Comparison of ENCODE assay signal across 20 cellular contexts in the genomic region with DNA sequence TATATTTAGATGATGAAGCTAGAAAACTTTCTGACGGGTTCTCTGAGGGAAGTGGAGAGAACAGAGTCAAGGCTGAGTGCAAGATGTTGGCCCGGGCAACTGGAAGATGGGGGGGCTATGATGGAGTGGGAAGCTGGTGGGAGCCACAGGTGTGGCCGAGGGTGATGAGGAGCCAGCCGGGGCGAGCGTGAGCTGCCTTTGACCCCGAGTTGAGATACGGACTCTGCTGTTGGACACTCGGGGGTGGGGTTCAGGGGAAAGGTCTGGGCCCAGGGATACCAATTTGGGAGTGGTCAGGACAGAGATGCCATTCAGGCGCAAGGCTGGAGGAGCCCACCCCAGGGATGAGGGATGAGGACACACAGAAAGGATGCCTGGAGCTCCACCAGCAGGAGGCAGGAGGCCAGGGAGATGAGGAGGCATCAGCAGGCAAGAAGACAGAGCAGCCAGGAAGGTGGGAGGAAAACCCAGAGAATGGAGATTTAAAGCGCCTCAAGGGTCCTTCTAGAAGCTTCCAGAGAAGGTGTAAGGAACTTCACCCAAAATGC. TPM values are rescaled to one million over a fixed set of nuclear protein-coding genes. Genes with fewer than 3 reads are reported as not detected.
A peak's percentile ranks its signal among the peaks of the same experiment; 100 is the strongest.
DNase-seq lines count a peak whose midpoint lies in the region; ATAC-seq and TF ChIP-seq lines count a peak whose summit lies in the region.
"Had no signal": no experiment of that assay in that cellular context is flagged by ENCODE, and none has a peak within 500 bp of the region (broad histone marks: within the 10 kb centered on the region; RNA-seq: fewer than 3 reads in every experiment).

No MANE protein-coding gene starts in this region.

- H3K4me3 Mint-ChIP-seq in activated B cell treated with CpG ODN at 0.5 μM for 24 hours = no peak overlapping the region
- H3K4me3 Mint-ChIP-seq: activated naive CD8-positive, alpha-beta T cell treated with anti-CD3 and anti-CD28 coated beads, Interleukin-2, amount 10 ng/mL, durations not matched to agents 7 days and 5 days; stimulated activated naive CD8-positive, alpha-beta T cell treated with anti-CD3 and anti-CD28 coated beads, Interleukin-15, Interleukin-2, amounts not matched to agents 100 ng/mL and 50 ng/mL, for 24 hours had no signal

- POLR2A ChIA-PET in A673 (lab: Charles Lee; ENCODE audit: low non-redundant PET) = no interaction called here
- POLR2A ChIA-PET in activated B cell treated with CpG ODN at 0.5 μM for 24 hours (lab: Charles Lee) = no interaction called here

- H3K27ac ChIP-seq in A673 (ENCODE audit: low read depth, low read length, poor library complexity, severe bottlenecking) = peak overlapping the region; percentile 42
- peak overlapping the region; percentile 40 for H3K27ac ChIP-seq in layer of hippocampus (ENCODE audit: low read depth, low read length)
- peak overlapping the region; percentile 67 for H3K27ac ChIP-seq in skeletal muscle tissue (ENCODE audit: low read depth, low read length)
- H3K27ac ChIP-seq: body of pancreas, C4-2B, pancreas had no signal

- H3K27me3 ChIP-seq in A673 (replicated peaks; ENCODE audit: insufficient read depth, low read depth, low read length, poor library complexity) (no peaks in the 10 kb centered on the region), layer of hippocampus (ENCODE audit: control insufficient read depth, insufficient read depth, low read length) (no peaks in the 10 kb centered on the region), skeletal muscle tissue (ENCODE audit: control insufficient read depth in 3 of 3, insufficient read depth in 3 of 3, low read length in 3 of 3) (no peaks in the 10 kb centered on the region)
- H3K27me3 ChIP-seq: body of pancreas, pancreas had no signal

- H3K9me3 ChIP-seq in A673 (ENCODE audit: low read depth, low read length, poor library complexity, severe bottlenecking) (no peaks in the 10 kb centered on the region), skeletal muscle tissue (ENCODE audit: control insufficient read depth in 3 of 3, low read length in 3 of 3) (no peaks in the 10 kb centered on the region)
- H3K9me3 ChIP-seq: body of pancreas, pancreas had no signal

- H3K27me3 Mint-ChIP-seq in activated B cell treated with CpG ODN at 0.5 μM for 24 hours = no peaks in the 10 kb centered on the region
- H3K27me3 Mint-ChIP-seq: activated naive CD8-positive, alpha-beta T cell treated with anti-CD3 and anti-CD28 coated beads, Interleukin-2, amount 10 ng/mL, durations not matched to agents 7 days and 5 days; stimulated activated naive CD8-positive, alpha-beta T cell treated with anti-CD3 and anti-CD28 coated beads, Interleukin-15, Interleukin-2, amounts not matched to agents 100 ng/mL and 50 ng/mL, for 24 hours had no signal

- intact Hi-C loops in A673 (cut with micrococcal nuclease; ENCODE audit: unreplicated experiment) = no loop called here
- intact Hi-C loops in activated B cell treated with CpG ODN at 0.5 μM for 24 hours (cut with micrococcal nuclease) = no loop called here

- no peak overlapping the region for H3K9ac ChIP-seq in skeletal muscle tissue (ENCODE audit: low read depth in 1 of 3, low read length in 3 of 3)

- H3K4me1 ChIP-seq in A673 (ENCODE audit: insufficient read depth, low read length, poor library complexity, severe bottlenecking) (no peaks in the 10 kb centered on the region), skeletal muscle tissue (ENCODE audit: control insufficient read depth in 3 of 3, insufficient read depth in 3 of 3, low read length in 3 of 3) (peaks cover 28 to 50% (median 34%) of the 10 kb centered on the region in 3 donors)

- DNase-seq in A673 (ENCODE audit: low spot score) (no peak), activated B cell treated with CpG ODN at 0.5 μM for 24 hours (no peak), NCI-H748 treated with DMSO at 0.1 percent for 48 hours (lab: John Stamatoyannopoulos, UW) (no peak), kidney tubule cell (ENCODE audit: low spot score) (no peak)
- DNase-seq in activated naive CD4-positive, alpha-beta T cell treated with Interleukin-2 at 50 U/mL for 16 hours = no peak
- DNase-seq: activated CD4-positive, alpha-beta T cell treated with anti-CD3 and anti-CD28 coated beads for 1 hour; activated naive CD8-positive, alpha-beta T cell treated with anti-CD3 and anti-CD28 coated beads, Interleukin-2, amount 10 ng/mL, durations not matched to agents 7 days and 5 days; body of pancreas; hippocampal formation; NCI-H1436; NCI-H2171 treated with DMSO at 0.1 percent for 48 hours; NCI-H526 treated with DMSO at 0.1 percent for 48 hours; pancreas; stimulated activated CD4-positive, alpha-beta T cell treated with anti-CD3 and anti-CD28 coated beads, Interleukin-1b, Interleukin-23, amount 100 ng/mL, for 48 hours had no signal

- peaks cover 34% of the 10 kb centered on the region for H3K4me1 Mint-ChIP-seq in activated B cell treated with CpG ODN at 0.5 μM for 24 hours

- H3K9me3 Mint-ChIP-seq in activated B cell treated with CpG ODN at 0.5 μM for 24 hours = no peaks in the 10 kb centered on the region
- H3K9me3 Mint-ChIP-seq: activated naive CD8-positive, alpha-beta T cell treated with anti-CD3 and anti-CD28 coated beads, Interleukin-2, amount 10 ng/mL, durations not matched to agents 7 days and 5 days; stimulated activated naive CD8-positive, alpha-beta T cell treated with anti-CD3 and anti-CD28 coated beads, Interleukin-15, Interleukin-2, amounts not matched to agents 100 ng/mL and 50 ng/mL, for 24 hours had no signal

- BruUV-seq in A673 (replicated peaks; lab: Mats Ljungman, UMichigan) = no TSS peak

- H3K36me3 Mint-ChIP-seq in activated B cell treated with CpG ODN at 0.5 μM for 24 hours (ENCODE audit: low read depth) = peaks cover 1% of the 10 kb centered on the region

- TF ChIP-seq POLR2A in GM18505 (IDR thresholded peaks at IDR 0.05; ENCODE audit: borderline replicate concordance, extremely low read depth, insufficient read depth, insufficient read length) = no peak

- ATAC-seq in activated B cell treated with CpG ODN at 0.5 μM for 24 hours (ENCODE audit: low read depth) = no peak
- ATAC-seq in GM18505 (IDR thresholded peaks at IDR 0.05; ENCODE audit: unreplicated experiment) = no peak
- ATAC-seq: body of pancreas, Right ventricle myocardium inferior had no signal

- TF ChIP-seq CTCF in A673 (conservative IDR thresholded peaks at IDR 0.05; ENCODE audit: low read depth, low read length) (no peak), activated B cell treated with CpG ODN at 0.5 μM for 24 hours (IDR thresholded peaks at IDR 0.05) (no peak)

- peak overlapping the region; percentile 59 for H3K27ac Mint-ChIP-seq in activated B cell treated with CpG ODN at 0.5 μM for 24 hours
- H3K27ac Mint-ChIP-seq: activated naive CD8-positive, alpha-beta T cell treated with anti-CD3 and anti-CD28 coated beads, Interleukin-2, amount 10 ng/mL, durations not matched to agents 7 days and 5 days; stimulated activated naive CD8-positive, alpha-beta T cell treated with anti-CD3 and anti-CD28 coated beads, Interleukin-15, Interleukin-2, amounts not matched to agents 100 ng/mL and 50 ng/mL, for 24 hours had no signal

- CTCF ChIA-PET in A673 (lab: Charles Lee) = no interaction called here
- CTCF ChIA-PET in activated B cell treated with CpG ODN at 0.5 μM for 24 hours (lab: Charles Lee) = no interaction called here

- H3K36me3 ChIP-seq in A673 (ENCODE audit: insufficient read depth, low read length, poor library complexity, severe bottlenecking) (peaks cover 3% of the 10 kb centered on the region), skeletal muscle tissue (ENCODE audit: control insufficient read depth in 3 of 3, insufficient read depth in 3 of 3, low read length in 3 of 3) (peaks cover 0 to 6% (median 0%) of the 10 kb centered on the region in 3 donors)
- H3K36me3 ChIP-seq: pancreas had no signal

- H3K4me3 ChIP-seq in A673 (ENCODE audit: low read depth, low read length, poor library complexity, severe bottlenecking) (no peak overlapping the region), skeletal muscle tissue (ENCODE audit: low read length in 3 of 3) (no peak overlapping the region)
- H3K4me3 ChIP-seq: body of pancreas, pancreas had no signal

RNA-seq across cellular contexts. Expression of gene SCARB1, which starts 9.0 kb away (rescaled TPM):
- total RNA-seq in A673 (2021) (61.5 and 74.6 TPM in 2 replicates), activated B cell treated with CpG ODN at 0.5 μM for 24 hours (39.3 and 40.8 TPM in 2 replicates), skeletal muscle tissue (5.2 TPM)

RNA-seq across cellular contexts. Expression of gene UBC, which starts 59.7 kb away (rescaled TPM):
- total RNA-seq in A673 (2021) = 965 and 1,053 TPM in 2 replicates
- 847 and 865 TPM in 2 replicates for total RNA-seq in activated B cell treated with CpG ODN at 0.5 μM for 24 hours
- total RNA-seq in skeletal muscle tissue = 1,198 TPM
